ENCODE assay signal across 9 cellular contexts in genomic region chr9:128094950-128095544, GRCh38. TPM values are rescaled to one million over a fixed set of nuclear protein-coding genes. Genes with fewer than 3 reads are reported as not detected.
DNase-seq lines count a peak whose midpoint lies in the region; ATAC-seq and TF ChIP-seq lines count a peak whose summit lies in the region.
"Had no signal": no experiment of that assay in that cellular context is flagged by ENCODE, and none has a peak within 500 bp of the region (broad histone marks: within the 10 kb centered on the region; RNA-seq: fewer than 3 reads in every experiment).

No MANE protein-coding gene starts in this region.

- peak overlapping the region; percentile 63 for H3K9ac ChIP-seq in mucosa of stomach (ENCODE audit: low read length)

- peaks cover 72% of the 10 kb centered on the region for H3K4me1 Mint-ChIP-seq in activated naive CD4-positive, alpha-beta T cell treated with anti-CD3 and anti-CD28 coated beads, Interleukin-2, amount 10 ng/mL, durations not matched to agents 7 days and 5 days

- peak overlapping the region; percentile 91 for H3K27ac Mint-ChIP-seq in activated naive CD4-positive, alpha-beta T cell treated with anti-CD3 and anti-CD28 coated beads, Interleukin-2, amount 10 ng/mL, durations not matched to agents 7 days and 5 days

- peaks cover 47% of the 10 kb centered on the region for H3K4me1 ChIP-seq in mucosa of stomach (ENCODE audit: control insufficient read depth, insufficient read depth, low read length)
- H3K4me1 ChIP-seq in upper lobe of right lung, result peaks cover 80% of the 10 kb centered on the region

- H3K9me3 ChIP-seq in mucosa of stomach (ENCODE audit: control insufficient read depth, low read length) (no peaks in the 10 kb centered on the region), upper lobe of right lung (no peaks in the 10 kb centered on the region)

- H3K4me3 Mint-ChIP-seq in activated naive CD4-positive, alpha-beta T cell treated with anti-CD3 and anti-CD28 coated beads, Interleukin-2, amount 10 ng/mL, durations not matched to agents 7 days and 5 days, result no peak overlapping the region

- H3K27ac ChIP-seq in brain microvascular endothelial cell, result peak overlapping the region; percentile 87
- H3K27ac ChIP-seq in upper lobe of right lung, result peak overlapping the region; percentile 86

- in situ Hi-C loops in brain microvascular endothelial cell (cut with HindIII; ENCODE audit: low pct_ligation_motif_present, low sequenced_read_pairs), result no loop called here

- intact Hi-C loops in upper lobe of right lung (cut with DNase I), result no loop called here

- CTCF ChIA-PET in activated naive CD4-positive, alpha-beta T cell treated with anti-CD3 and anti-CD28 coated beads, Interleukin-2, amount 10 ng/mL, durations not matched to agents 7 days and 5 days (lab: Charles Lee), result interaction anchor here (1.1 to 2.2 kb wide), 4 partner anchors 8 to 152 kb away, joined by 4 to 11 read pairs (median 7); no protein-coding TSS in a partner anchor

- H3K27me3 ChIP-seq in brain microvascular endothelial cell (replicated peaks), result no peaks in the 10 kb centered on the region
- no peaks in the 10 kb centered on the region for H3K27me3 ChIP-seq in mucosa of stomach (ENCODE audit: control insufficient read depth, insufficient read depth, low read length)
- H3K27me3 ChIP-seq in upper lobe of right lung, result no peaks in the 10 kb centered on the region

- H3K4me3 ChIP-seq in brain microvascular endothelial cell (ENCODE audit: low read depth, low read length), result no peak overlapping the region
- H3K4me3 ChIP-seq in mucosa of stomach (ENCODE audit: low read length), result no peak overlapping the region
- H3K4me3 ChIP-seq in upper lobe of right lung, result no peak overlapping the region

- H3K36me3 ChIP-seq in brain microvascular endothelial cell (replicated peaks) (no peaks in the 10 kb centered on the region), mucosa of stomach (ENCODE audit: control insufficient read depth, insufficient read depth, low read length) (no peaks in the 10 kb centered on the region), upper lobe of right lung (no peaks in the 10 kb centered on the region)

- no peaks in the 10 kb centered on the region for H3K9me3 Mint-ChIP-seq in activated naive CD4-positive, alpha-beta T cell treated with anti-CD3 and anti-CD28 coated beads, Interleukin-2, amount 10 ng/mL, durations not matched to agents 7 days and 5 days

- H3K27me3 Mint-ChIP-seq in activated naive CD4-positive, alpha-beta T cell treated with anti-CD3 and anti-CD28 coated beads, Interleukin-2, amount 10 ng/mL, durations not matched to agents 7 days and 5 days, result no peaks in the 10 kb centered on the region

- ATAC-seq in upper lobe of right lung (no peak), GM21786 (IDR thresholded peaks at IDR 0.05; ENCODE audit: unreplicated experiment) (no peak)

- DNase-seq in activated naive CD4-positive, alpha-beta T cell treated with anti-CD3 and anti-CD28 coated beads, Interleukin-2, amount 10 ng/mL, durations not matched to agents 7 days and 5 days, result no peak
- no peak for DNase-seq in activated naive CD4-positive, alpha-beta T cell treated with anti-CD3 and anti-CD28 coated beads, Interleukin-2, amount 50 U/mL, for 16 hours
- no peak for DNase-seq in brain microvascular endothelial cell
- DNase-seq in upper lobe of right lung, result no peak
- no peak for DNase-seq in anterior cingulate cortex (lab: John Stamatoyannopoulos, UW)
- DNase-seq in AG08396 (ENCODE audit: low spot score), result no peak

- peaks cover 23% of the 10 kb centered on the region for H3K36me3 Mint-ChIP-seq in activated naive CD4-positive, alpha-beta T cell treated with anti-CD3 and anti-CD28 coated beads, Interleukin-2, amount 10 ng/mL, durations not matched to agents 7 days and 5 days

- TF ChIP-seq CTCF in brain microvascular endothelial cell (IDR thresholded peaks at IDR 0.05; ENCODE audit: low read depth, low read length, missing control alignments) (no peak), upper lobe of right lung (IDR thresholded peaks at IDR 0.05) (no peak)

RNA-seq across cellular contexts. Expression of gene SLC25A25, which starts 27.0 kb away (rescaled TPM):
- 34.7 TPM for total RNA-seq in upper lobe of right lung

RNA-seq across cellular contexts. Expression of gene NAIF1, which starts 27.9 kb away (rescaled TPM):
- total RNA-seq in upper lobe of right lung, result 11.8 TPM

RNA-seq across cellular contexts. Expression of gene PTGES2, which starts 32.5 kb away (rescaled TPM):
- total RNA-seq in upper lobe of right lung, result 35.1 TPM

RNA-seq across cellular contexts. Expression of gene LCN2, which starts 54.2 kb away (rescaled TPM):
- total RNA-seq in upper lobe of right lung, result 14.3 TPM
- total RNA-seq: SK-MEL-5 had no signal
